16 cellular contexts compared by ENCODE assay signal in the genomic region with DNA sequence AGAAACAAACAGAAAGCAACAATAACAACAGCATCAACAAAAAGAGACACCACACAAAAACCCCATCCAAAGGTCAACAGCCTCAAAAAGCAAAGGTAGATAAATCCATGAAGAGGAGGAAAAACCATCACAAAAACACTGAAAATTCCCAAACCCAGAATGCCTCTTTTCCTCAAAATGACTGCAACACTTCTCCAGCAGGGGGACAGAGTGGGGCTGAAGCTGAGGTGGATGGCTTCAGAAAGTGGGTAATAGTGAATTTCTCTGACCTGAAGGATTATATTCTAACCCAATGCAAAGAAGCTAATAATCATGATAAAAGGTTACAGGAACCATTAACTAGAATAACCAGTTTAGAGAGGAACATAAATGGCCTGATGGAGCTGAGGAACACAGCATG.
A peak's percentile ranks its signal among the peaks of the same experiment; 100 is the strongest.
DNase-seq lines count a peak whose midpoint lies in the region; ATAC-seq and TF ChIP-seq lines count a peak whose summit lies in the region.
"Had no signal": no experiment of that assay in that cellular context is flagged by ENCODE, and none has a peak within 500 bp of the region (broad histone marks: within the 10 kb centered on the region; RNA-seq: fewer than 3 reads in every experiment).

No MANE protein-coding gene starts in this region.

- ATAC-seq in GM19452 (IDR thresholded peaks at IDR 0.05; ENCODE audit: unreplicated experiment) (no peak), HG03378 (IDR thresholded peaks at IDR 0.05; ENCODE audit: unreplicated experiment) (no peak)
- ATAC-seq: A549, GM12878 had no signal

- H3K4me3 ChIP-seq in cardiac fibroblast (replicated peaks in 1 of 2; ENCODE audit: low read depth in 2 of 2, low read length in 2 of 2): no peak overlapping the region
- H3K4me3 ChIP-seq: A549, GM12878 had no signal

- TF ChIP-seq CTCF in 22Rv1 (IDR thresholded peaks at IDR 0.05) (0 out of 2 replicates have a peak, but pooled peaks have one; percentile 11), cardiac fibroblast (IDR thresholded peaks at IDR 0.05; ENCODE audit: low read depth, low read length) (peak; percentile 22)

- H3K27ac ChIP-seq in 22Rv1: no peak overlapping the region
- H3K27ac ChIP-seq: A549, C4-2B had no signal

- peak; percentile 4 for DNase-seq in HT-29 (ENCODE audit: low spot score)
- no peak for DNase-seq in cardiac fibroblast (ENCODE audit: low read depth in 2 of 2)
- peak; percentile 25 for DNase-seq in iPS-NIHi11 (ENCODE audit: low spot score)
- DNase-seq in effector CD8-positive, alpha-beta T cell (lab: John Stamatoyannopoulos, UW): no peak
- DNase-seq in hippocampal formation (lab: John Stamatoyannopoulos, UW): no peak
- DNase-seq: Karpas-422, NCI-H1417, NCI-H2029, NCI-H2171 treated with DMSO at 0.1 percent for 48 hours, SIG-M5 had no signal

Comparison
In these comparisons a context has a peak if more than half of its experiments do, and no peak if none do; other contexts are left out.
1. DNase-seq: peak in HT-29 (single experiment) and iPS-NIHi11 (single experiment); none in cardiac fibroblast (0 of 2), effector CD8-positive, alpha-beta T cell (single experiment) and hippocampal formation (0 of 2).